Comparison of ENCODE assay signal across 8 cellular contexts in genomic region chr1:179881642-179882252, GRCh38. TPM values are rescaled to one million over a fixed set of nuclear protein-coding genes. Genes with fewer than 3 reads are reported as not detected.
DNase-seq lines count a peak whose midpoint lies in the region; ATAC-seq and TF ChIP-seq lines count a peak whose summit lies in the region.

No MANE protein-coding gene starts in this region.

- peaks cover 0 to 19% of the 10 kb centered on the region in 2 donors for H3K36me3 ChIP-seq in adrenal gland (replicated peaks in 1 of 2)
- no peaks in the 10 kb centered on the region for H3K36me3 ChIP-seq in right atrium auricular region
- peaks cover 0 to 31% of the 10 kb centered on the region in 2 donors for H3K36me3 ChIP-seq in psoas muscle (ENCODE audit: insufficient read depth in 1 of 2, low read depth in 1 of 2)

- H3K27ac Mint-ChIP-seq in activated naive CD4-positive, alpha-beta T cell treated with anti-CD3 and anti-CD28 coated beads, Interleukin-2, amount 10 ng/mL, durations not matched to agents 7 days and 5 days, result peak overlapping the region; percentile 100

- CTCF ChIA-PET in activated naive CD4-positive, alpha-beta T cell treated with anti-CD3 and anti-CD28 coated beads, Interleukin-2, amount 10 ng/mL, durations not matched to agents 7 days and 5 days (lab: Charles Lee), result no interaction called here

- no peaks in the 10 kb centered on the region for H3K27me3 Mint-ChIP-seq in activated naive CD4-positive, alpha-beta T cell treated with anti-CD3 and anti-CD28 coated beads, Interleukin-2, amount 10 ng/mL, durations not matched to agents 7 days and 5 days

- WGBS in adrenal gland, 4 donors, result 1 to 3% (median 2%) methylated on average over 21 to 22 of the region's 22 CpGs
- WGBS in psoas muscle, 3 donors, result 0 to 1% (median 0%) methylated on average over 21 to 22 of the region's 22 CpGs

- peaks cover 15% of the 10 kb centered on the region for H3K36me3 Mint-ChIP-seq in activated naive CD4-positive, alpha-beta T cell treated with anti-CD3 and anti-CD28 coated beads, Interleukin-2, amount 10 ng/mL, durations not matched to agents 7 days and 5 days

- H3K27ac ChIP-seq in adrenal gland (peak overlapping the region; percentile 99 to 100 (median 100)), right atrium auricular region (peak overlapping the region; percentile 98 to 99), psoas muscle (peak overlapping the region; percentile 99)

- TF ChIP-seq CTCF in adrenal gland (IDR thresholded peaks at IDR 0.05) (no peak), right atrium auricular region (IDR thresholded peaks at IDR 0.05) (no peak), psoas muscle (IDR thresholded peaks at IDR 0.05) (no peak)

- no peaks in the 10 kb centered on the region for H3K9me3 Mint-ChIP-seq in activated naive CD4-positive, alpha-beta T cell treated with anti-CD3 and anti-CD28 coated beads, Interleukin-2, amount 10 ng/mL, durations not matched to agents 7 days and 5 days

- TF ChIP-seq POLR2A in adrenal gland (IDR thresholded peaks at IDR 0.05), result no peak

- H3K4me1 ChIP-seq in adrenal gland (replicated peaks in 1 of 2) (peaks cover 17 to 50% of the 10 kb centered on the region in 2 donors), right atrium auricular region (peaks cover 0 to 53% of the 10 kb centered on the region in 2 donors), psoas muscle (peaks cover 43% of the 10 kb centered on the region)

- peak; percentile 34 to 56 (median 40) for ATAC-seq in psoas muscle

- H3K27me3 ChIP-seq in adrenal gland, result no peaks in the 10 kb centered on the region
- no peaks in the 10 kb centered on the region for H3K27me3 ChIP-seq in right atrium auricular region
- H3K27me3 ChIP-seq in psoas muscle (ENCODE audit: insufficient read depth in 3 of 3, low read length in 2 of 3), result no peaks in the 10 kb centered on the region

- H3K4me1 Mint-ChIP-seq in activated naive CD4-positive, alpha-beta T cell treated with anti-CD3 and anti-CD28 coated beads, Interleukin-2, amount 10 ng/mL, durations not matched to agents 7 days and 5 days, result peaks cover 53% of the 10 kb centered on the region

- no peaks in the 10 kb centered on the region for H3K9me3 ChIP-seq in adrenal gland (replicated peaks in 1 of 3)
- no peaks in the 10 kb centered on the region for H3K9me3 ChIP-seq in right atrium auricular region
- H3K9me3 ChIP-seq in psoas muscle, result no peaks in the 10 kb centered on the region

- intact Hi-C loops in adrenal gland (cut with DNase I), result loop anchor here in 1 of 2 donors (10.0 kb wide), 1 partner anchor 73 kb away; the partner anchor contains the start of gene CEP350
- intact Hi-C loops in psoas muscle (cut with DNase I), result loop anchor here (2.0 to 10.0 kb wide), 2 partner anchors 73 to 293 kb away; partner anchors contain the start of gene CEP350 (in 2 of the 2)

- peak overlapping the region; percentile 94 for H3K4me3 Mint-ChIP-seq in activated naive CD4-positive, alpha-beta T cell treated with anti-CD3 and anti-CD28 coated beads, Interleukin-2, amount 10 ng/mL, durations not matched to agents 7 days and 5 days

- H3K4me3 ChIP-seq in adrenal gland (peak overlapping the region; percentile 42 to 91 (median 68)), right atrium auricular region (peak overlapping the region; percentile 79 to 87), psoas muscle (peak overlapping the region; percentile 91)

- DNase-seq in activated naive CD4-positive, alpha-beta T cell treated with anti-CD3 and anti-CD28 coated beads, Interleukin-2, amount 10 ng/mL, durations not matched to agents 7 days and 5 days, result no peak
- DNase-seq in activated naive CD4-positive, alpha-beta T cell treated with Interleukin-2 at 50 U/mL for 16 hours, result no peak
- DNase-seq in LHCN-M2 (ENCODE audit: low read depth) (peak; percentile 92), adrenal gland (peak in 6 of 7 donors; percentile 91 to 96 (median 95)), right atrium auricular region (ENCODE audit: low spot score) (peak; percentile 94), psoas muscle (peak in 1 of 2 donors; percentile 96), activated gamma-delta T cell (lab: John Stamatoyannopoulos, UW) (no peak)
- DNase-seq in activated CD4-positive, CD25-positive, alpha-beta regulatory T cell (lab: John Stamatoyannopoulos, UW), result no peak

RNA-seq across cellular contexts. Expression of gene TOR1AIP1, which starts 0.3 kb away (rescaled TPM):
- total RNA-seq in LHCN-M2 (2014; rRNA removed) (50.9 and 54.8 TPM in 2 replicates), adrenal gland (10 to 100 TPM; 53.4 to 99.6 (median 61.7) TPM), right atrium auricular region (10 to 100 TPM; 66.7 to 72.1 TPM), psoas muscle (10 to 100 TPM; 35.1 to 59.6 (median 53.3) TPM)
- polyA plus RNA-seq in LHCN-M2 (2012), result 16.3 TPM
- polyA plus RNA-seq in adrenal gland (10 to 100 TPM; 22.5 to 59.5 (median 26.1) TPM), psoas muscle (10 to 100 TPM; 15.5 to 33.4 (median 30.8) TPM)

RNA-seq across cellular contexts. Expression of gene TOR1AIP2, which starts 4.1 kb away (rescaled TPM):
- total RNA-seq in LHCN-M2 (2014; rRNA removed) (85.0 and 87.5 TPM in 2 replicates), adrenal gland (100 to 1,000 TPM in 7 of 8 donors, 10 to 100 TPM in 1; 95.1 to 171 (median 137) TPM), right atrium auricular region (10 to 100 TPM; 44.7 to 59.7 TPM), psoas muscle (10 to 100 TPM; 56.4 to 98.3 (median 67.5) TPM)
- polyA plus RNA-seq in LHCN-M2 (2012), result 14.8 TPM
- polyA plus RNA-seq in adrenal gland (10 to 100 TPM; 18.9 to 54.9 (median 25.8) TPM), psoas muscle (10 to 100 TPM; 10.9 to 57.2 (median 27.3) TPM)

Comparison
In these comparisons a context has a peak if more than half of its experiments do, and no peak if none do; other contexts are left out.
1. DNase-seq: peak in LHCN-M2 (single experiment), adrenal gland (6 of 7) and right atrium auricular region (single experiment); none in activated naive CD4-positive, alpha-beta T cell treated with anti-CD3 and anti-CD28 coated beads, Interleukin-2, amount 10 ng/mL, durations not matched to agents 7 days and 5 days (single experiment), activated naive CD4-positive, alpha-beta T cell treated with Interleukin-2 at 50 U/mL for 16 hours (single experiment), activated CD4-positive, CD25-positive, alpha-beta regulatory T cell (0 of 4) and activated gamma-delta T cell (single experiment).
2. Peak in every context shown above with its lines, with median percentiles within 50 percentile points of each other: H3K27ac ChIP-seq and H3K4me3 ChIP-seq.